Comparison of ENCODE assay signal across 2 cellular contexts in the genomic region with DNA sequence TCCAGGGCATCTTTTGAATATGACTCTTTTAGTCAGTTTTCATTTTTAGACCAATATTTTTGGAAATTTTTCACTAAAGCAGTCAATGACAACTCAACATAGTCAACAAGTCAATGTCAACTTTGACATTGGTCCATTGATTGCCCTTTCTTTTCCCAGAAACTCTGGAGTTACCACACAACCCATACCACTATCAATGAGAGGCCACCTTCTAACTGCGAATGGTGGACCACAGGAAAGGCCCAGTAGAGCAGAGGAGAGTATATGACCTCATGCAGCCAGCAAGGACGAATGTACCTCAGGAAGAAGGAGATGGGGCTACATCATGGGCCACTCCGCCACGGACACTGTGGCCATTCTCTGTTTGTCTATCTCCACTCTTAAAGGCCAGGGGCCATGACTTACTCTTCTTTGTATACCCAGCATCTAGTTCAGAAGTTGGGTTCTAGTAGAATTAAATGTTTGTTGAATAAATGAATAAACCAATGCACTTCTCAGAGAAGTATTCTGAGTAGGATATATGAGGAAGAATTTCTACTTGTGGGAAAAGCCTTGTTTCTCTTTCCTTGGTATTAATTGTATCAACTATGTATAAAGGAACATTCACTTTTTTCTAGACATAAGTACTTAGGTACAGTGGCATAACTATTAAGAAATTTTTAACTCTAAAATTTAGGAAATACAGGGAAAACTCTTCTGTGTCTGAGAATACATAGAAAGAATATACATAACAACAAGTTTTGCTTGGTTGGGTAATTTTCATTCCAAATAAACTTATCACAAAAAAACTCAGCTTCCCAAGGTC.
TF ChIP-seq lines count a peak whose summit lies in the region.

No MANE protein-coding gene starts in this region.

TF ChIP-seq in H1, 55 proteins besides CTCF, POLR2A, EP300 and RAD21:
- TF ChIP-seq CBX8 (IDR thresholded peaks at IDR 0.05; ENCODE audit: borderline replicate concordance, low read depth, low read length), result no peak
- no peak for TF ChIP-seq EZH2 (IDR thresholded peaks at IDR 0.05; ENCODE audit: low read depth, low read length, severe bottlenecking)
- no peak for TF ChIP-seq NRF1 (IDR thresholded peaks at IDR 0.05; ENCODE audit: low read depth, low read length)
- TF ChIP-seq CHD7 (IDR thresholded peaks at IDR 0.05; ENCODE audit: insufficient replicate concordance, low read length), result no peak
- no peak for TF ChIP-seq ZNF274 (IDR thresholded peaks at IDR 0.05; ENCODE audit: borderline replicate concordance, extremely low read depth, low read length)
- TF ChIP-seq JUND (IDR thresholded peaks at IDR 0.05; ENCODE audit: low read length), result no peak
- no peak for TF ChIP-seq SIN3A (conservative IDR thresholded peaks at IDR 0.05 in 1 of 2, IDR thresholded peaks at IDR 0.05 in 1 of 2; ENCODE audit: low read depth in 1 of 2, low read length in 2 of 2)

TF ChIP-seq in liver, 16 proteins besides CTCF, POLR2A, EP300 and RAD21:
- TF ChIP-seq JUND (IDR thresholded peaks at IDR 0.05) (no peak), SP1 (IDR thresholded peaks at IDR 0.05) (peak; percentile 27), YY1 (IDR thresholded peaks at IDR 0.05) (peak; percentile 25), HNF4A (conservative IDR thresholded peaks at IDR 0.05) (peak; percentile 48 to 69)
